ENCODE assay signal across 8 cellular contexts in genomic region chr21:44801468-44802395, GRCh38. TPM values are rescaled to one million over a fixed set of nuclear protein-coding genes. Genes with fewer than 3 reads are reported as not detected.
A peak's percentile ranks its signal among the peaks of the same experiment; 100 is the strongest.
DNase-seq lines count a peak whose midpoint lies in the region; ATAC-seq and TF ChIP-seq lines count a peak whose summit lies in the region.

A gene with protein sequence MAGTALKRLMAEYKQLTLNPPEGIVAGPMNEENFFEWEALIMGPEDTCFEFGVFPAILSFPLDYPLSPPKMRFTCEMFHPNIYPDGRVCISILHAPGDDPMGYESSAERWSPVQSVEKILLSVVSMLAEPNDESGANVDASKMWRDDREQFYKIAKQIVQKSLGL (minus strand): TSS chr21:44801820. CDS start chr21:44801748, 72 bp downstream.

- DNase-seq in AML-193 (lab: John Stamatoyannopoulos, UW) (peak; percentile 54 to 61), NCI-H82 (lab: John Stamatoyannopoulos, UW) (peak; percentile 88), dermis microvascular lymphatic vessel endothelial cell (ENCODE audit: low read depth in 2 of 2) (peak; percentile 49 to 80), lower leg skin (ENCODE audit: low spot score in 2 of 2) (peak; percentile 64 to 96)
- DNase-seq in activated CD4-positive, alpha-beta T cell treated with anti-CD3 and anti-CD28 coated beads, Interleukin-2, amount 50 U/mL, for 48 hours = peak; percentile 85 to 89
- peak; percentile 83 to 89 for DNase-seq in stimulated activated CD4-positive, alpha-beta T cell treated with anti-CD3 and anti-CD28 coated beads, Interleukin-4, amount 100 ng/mL, for 4 hours

- intact Hi-C loops in lower leg skin (cut with DNase I; ENCODE audit: low total_unique reads) = loop anchor here (10.0 kb wide), 1 partner anchor 133 kb away; no protein-coding TSS in a partner anchor

- H3K4me3 ChIP-seq in lower leg skin (ENCODE audit: low read depth, poor library complexity, severe bottlenecking) = peak within 1 kb of the TSS; percentile 76

- WGBS in lower leg skin, 2 donors = 0 to 1% methylated on average over 42 to 74 of the region's 97 CpGs

- peak; percentile 63 for ATAC-seq in HG03442 (IDR thresholded peaks at IDR 0.05; ENCODE audit: unreplicated experiment)

- no peak for TF ChIP-seq CTCF in lower leg skin (IDR thresholded peaks at IDR 0.05)

- TF ChIP-seq POLR2A in GM19193 (IDR thresholded peaks at IDR 0.05; ENCODE audit: extremely low read depth, insufficient read depth, insufficient read length) = peak; percentile 92
- TF ChIP-seq POLR2A in lower leg skin (IDR thresholded peaks at IDR 0.05) = no peak

RNA-seq across cellular contexts. Expression of the gene that starts here (rescaled TPM):
- 65.0 and 106 TPM in 2 replicates for total RNA-seq in dermis microvascular lymphatic vessel endothelial cell
- total RNA-seq in lower leg skin = 10 to 100 TPM; 37.2 to 61.8 (median 49.8) TPM

Comparison
In these comparisons a context has a peak if more than half of its experiments do, and no peak if none do; other contexts are left out.
1. Peak in every context shown above with its lines: DNase-seq, ATAC-seq and H3K4me3 ChIP-seq.